In the genomic region with DNA sequence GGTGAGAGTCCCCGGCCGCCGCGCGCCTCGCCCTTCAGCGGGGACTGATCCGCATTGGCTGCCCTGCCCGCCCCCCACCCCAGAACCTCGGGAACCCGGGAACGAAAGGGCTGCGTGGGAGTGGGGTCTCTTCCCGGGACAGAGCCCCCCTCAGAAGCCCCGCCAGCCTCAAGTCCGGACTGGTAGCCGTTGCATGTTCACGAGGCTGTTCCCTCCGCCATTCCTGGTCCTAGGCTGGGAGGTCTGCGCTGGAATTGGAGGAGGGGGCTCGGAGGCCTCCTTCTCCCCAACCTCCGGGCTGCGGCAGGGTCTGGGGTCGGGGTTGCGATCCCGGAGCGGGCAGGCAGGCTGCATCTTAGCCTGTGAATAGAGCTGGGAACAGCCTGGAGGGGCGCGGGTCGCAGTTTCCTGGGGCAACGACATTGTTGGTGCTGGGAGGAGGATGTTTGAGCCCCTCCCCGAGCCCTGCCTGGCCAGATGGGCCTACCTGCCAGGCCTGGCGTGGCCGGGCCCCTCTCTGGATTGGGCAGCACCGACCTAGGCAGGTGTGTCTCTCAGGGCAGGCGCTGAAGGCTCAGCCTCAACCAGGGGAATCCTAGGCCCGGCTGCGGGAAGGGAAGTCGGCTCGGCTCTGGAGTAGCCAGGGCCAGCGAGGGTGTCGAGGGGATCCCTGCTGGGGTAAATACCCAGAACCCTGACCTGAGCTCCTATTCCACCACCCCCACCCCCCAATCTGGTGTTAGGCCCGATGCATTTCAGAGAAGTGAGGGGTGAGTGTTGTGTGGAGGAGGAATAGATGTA, we compare ENCODE assay signal across 1 cellular context.
TF ChIP-seq lines count a peak whose summit lies in the region.

No MANE protein-coding gene starts in this region.

TF ChIP-seq in GM12878, 131 proteins besides CTCF, POLR2A, EP300 and RAD21:
- TF ChIP-seq TCF3 (IDR thresholded peaks at IDR 0.05; ENCODE audit: borderline replicate concordance, insufficient read depth, low read depth, low read length) = no peak
- TF ChIP-seq MLLT1 (IDR thresholded peaks at IDR 0.05) = no peak
- no peak for TF ChIP-seq IRF4 (IDR thresholded peaks at IDR 0.05; ENCODE audit: low read depth, low read length)
- TF ChIP-seq SPI1 (IDR thresholded peaks at IDR 0.05; ENCODE audit: borderline replicate concordance, insufficient read depth, low read depth, low read length) = no peak
- TF ChIP-seq POLR2AphosphoS2 (IDR thresholded peaks at IDR 0.05; ENCODE audit: low read depth, low read length) = no peak
- TF ChIP-seq, protein P1, sequence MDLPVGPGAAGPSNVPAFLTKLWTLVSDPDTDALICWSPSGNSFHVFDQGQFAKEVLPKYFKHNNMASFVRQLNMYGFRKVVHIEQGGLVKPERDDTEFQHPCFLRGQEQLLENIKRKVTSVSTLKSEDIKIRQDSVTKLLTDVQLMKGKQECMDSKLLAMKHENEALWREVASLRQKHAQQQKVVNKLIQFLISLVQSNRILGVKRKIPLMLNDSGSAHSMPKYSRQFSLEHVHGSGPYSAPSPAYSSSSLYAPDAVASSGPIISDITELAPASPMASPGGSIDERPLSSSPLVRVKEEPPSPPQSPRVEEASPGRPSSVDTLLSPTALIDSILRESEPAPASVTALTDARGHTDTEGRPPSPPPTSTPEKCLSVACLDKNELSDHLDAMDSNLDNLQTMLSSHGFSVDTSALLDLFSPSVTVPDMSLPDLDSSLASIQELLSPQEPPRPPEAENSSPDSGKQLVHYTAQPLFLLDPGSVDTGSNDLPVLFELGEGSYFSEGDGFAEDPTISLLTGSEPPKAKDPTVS (IDR thresholded peaks at IDR 0.05; ENCODE audit: low read depth, low read length) = no peak
- no peak for TF ChIP-seq ZNF384 (IDR thresholded peaks at IDR 0.05; ENCODE audit: borderline replicate concordance, low read depth, low read length)
- TF ChIP-seq SMAD5 (IDR thresholded peaks at IDR 0.05; ENCODE audit: low read depth) = no peak
- no peak for TF ChIP-seq FOXM1 (IDR thresholded peaks at IDR 0.05; ENCODE audit: low read depth, low read length)
